1 cellular context compared by ENCODE assay signal in the genomic region with DNA sequence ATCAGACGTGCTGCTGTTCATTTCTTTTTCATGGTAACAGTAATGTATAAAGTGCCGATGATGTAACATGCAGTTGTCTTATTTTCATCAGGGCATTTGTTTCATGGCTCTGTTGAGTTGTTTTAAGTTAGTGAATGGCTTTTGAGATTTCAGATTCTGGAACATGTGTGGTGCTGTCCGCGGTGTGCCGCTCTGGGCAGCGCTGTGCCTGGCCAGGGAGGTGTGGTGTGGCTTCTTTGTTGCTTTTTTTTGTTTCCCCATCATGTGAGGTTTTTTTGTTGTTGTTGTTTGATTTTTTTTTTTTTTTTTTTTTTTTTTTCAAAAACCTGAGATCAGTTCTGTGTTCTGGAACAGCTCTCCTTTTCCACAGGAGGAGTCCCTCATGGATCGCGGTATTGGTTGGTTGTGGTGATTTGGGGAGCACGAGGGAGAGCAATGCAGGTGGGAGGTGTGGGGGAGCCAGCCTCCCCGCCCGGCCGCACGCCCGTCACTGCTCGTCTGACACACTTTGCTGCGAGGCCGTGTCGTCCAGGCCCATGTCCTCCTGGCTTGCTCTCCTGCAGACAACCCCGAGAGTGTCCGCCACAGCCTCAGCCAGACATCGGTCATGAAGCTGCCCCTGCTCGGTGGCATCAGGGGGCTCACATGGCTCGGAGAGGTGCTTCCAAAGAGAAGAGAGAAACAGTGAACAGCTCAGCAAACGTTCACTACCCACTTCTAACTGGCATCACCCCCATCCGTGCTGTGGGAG.
TF ChIP-seq lines count a peak whose summit lies in the region.

No MANE protein-coding gene starts in this region.

TF ChIP-seq in IMR-90, 13 proteins besides CTCF, POLR2A, EP300 and RAD21:
- TF ChIP-seq MAZ (IDR thresholded peaks at IDR 0.05; ENCODE audit: borderline replicate concordance, low read depth, low read length) (no peak), MAFK (IDR thresholded peaks at IDR 0.05; ENCODE audit: low read depth, low read length) (no peak), RFX5 (IDR thresholded peaks at IDR 0.05; ENCODE audit: low read depth, low read length) (no peak), NFE2L2 (IDR thresholded peaks at IDR 0.05; ENCODE audit: low read depth, low read length) (no peak), CHD1 (IDR thresholded peaks at IDR 0.05; ENCODE audit: low read depth, low read length) (no peak), CEBPB (IDR thresholded peaks at IDR 0.05; ENCODE audit: low read depth, low read length) (no peak), FOS (IDR thresholded peaks at IDR 0.05; ENCODE audit: low read depth, low read length) (no peak), RCOR1 (IDR thresholded peaks at IDR 0.05; ENCODE audit: insufficient replicate concordance, low read length) (no peak), BHLHE40 (IDR thresholded peaks at IDR 0.05; ENCODE audit: low read depth, low read length) (no peak), SMC3 (IDR thresholded peaks at IDR 0.05; ENCODE audit: low read depth, low read length) (no peak), MXI1 (IDR thresholded peaks at IDR 0.05; ENCODE audit: borderline replicate concordance, low read depth, low read length) (no peak)
- TF ChIP-seq, protein P1, sequence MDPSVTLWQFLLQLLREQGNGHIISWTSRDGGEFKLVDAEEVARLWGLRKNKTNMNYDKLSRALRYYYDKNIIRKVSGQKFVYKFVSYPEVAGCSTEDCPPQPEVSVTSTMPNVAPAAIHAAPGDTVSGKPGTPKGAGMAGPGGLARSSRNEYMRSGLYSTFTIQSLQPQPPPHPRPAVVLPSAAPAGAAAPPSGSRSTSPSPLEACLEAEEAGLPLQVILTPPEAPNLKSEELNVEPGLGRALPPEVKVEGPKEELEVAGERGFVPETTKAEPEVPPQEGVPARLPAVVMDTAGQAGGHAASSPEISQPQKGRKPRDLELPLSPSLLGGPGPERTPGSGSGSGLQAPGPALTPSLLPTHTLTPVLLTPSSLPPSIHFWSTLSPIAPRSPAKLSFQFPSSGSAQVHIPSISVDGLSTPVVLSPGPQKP (IDR thresholded peaks at IDR 0.05; ENCODE audit: borderline replicate concordance, low read depth, low read length), result no peak
- TF ChIP-seq, protein P2, sequence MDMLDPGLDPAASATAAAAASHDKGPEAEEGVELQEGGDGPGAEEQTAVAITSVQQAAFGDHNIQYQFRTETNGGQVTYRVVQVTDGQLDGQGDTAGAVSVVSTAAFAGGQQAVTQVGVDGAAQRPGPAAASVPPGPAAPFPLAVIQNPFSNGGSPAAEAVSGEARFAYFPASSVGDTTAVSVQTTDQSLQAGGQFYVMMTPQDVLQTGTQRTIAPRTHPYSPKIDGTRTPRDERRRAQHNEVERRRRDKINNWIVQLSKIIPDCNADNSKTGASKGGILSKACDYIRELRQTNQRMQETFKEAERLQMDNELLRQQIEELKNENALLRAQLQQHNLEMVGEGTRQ (IDR thresholded peaks at IDR 0.05; ENCODE audit: low read depth, low read length), result no peak
